In the genomic region with DNA sequence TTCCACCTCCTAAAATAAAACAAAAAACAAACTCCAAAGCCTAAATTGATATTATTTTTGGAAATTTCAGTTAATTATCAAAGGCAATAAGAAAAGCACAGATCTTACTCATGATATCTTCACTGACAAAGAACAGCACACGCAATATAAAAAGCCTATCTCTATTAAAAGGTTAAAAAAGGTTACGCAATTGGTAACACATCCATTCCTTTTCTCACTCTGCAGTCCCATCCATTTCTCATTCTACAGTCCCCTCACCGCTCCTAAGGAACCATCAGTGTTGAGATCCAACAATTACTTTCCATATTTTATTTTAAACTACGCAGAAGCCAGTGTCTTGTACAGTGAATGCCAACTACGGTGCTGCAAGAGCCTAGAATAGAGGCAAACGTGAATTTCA, we compare ENCODE assay signal across 7 cellular contexts. TPM values are rescaled to one million over a fixed set of nuclear protein-coding genes. Genes with fewer than 3 reads are reported as not detected.
DNase-seq lines count a peak whose midpoint lies in the region; ATAC-seq and TF ChIP-seq lines count a peak whose summit lies in the region.

No MANE protein-coding gene starts in this region.

- H3K27me3 Mint-ChIP-seq in glutamatergic neuron (ENCODE audit: unreplicated experiment): no peaks in the 10 kb centered on the region

- no peak for DNase-seq in HCT116 (ENCODE audit: low read depth, low spot score)
- no peak for DNase-seq in glutamatergic neuron
- no peak for DNase-seq in stimulated activated effector memory CD8-positive, alpha-beta T cell treated with anti-CD3 and anti-CD28 coated beads, Interleukin-12 subunit alpha, Interleukin-12 subunit beta, amount 100 ng/mL, for 72 hours (ENCODE audit: low spot score in 2 of 2)
- no peak for DNase-seq in stimulated activated CD4-positive, alpha-beta T cell treated with anti-CD3 and anti-CD28 coated beads, Interleukin-15, amount 100 ng/mL, for 24 hours

- no peak for TF ChIP-seq POLR2A in HCT116 (IDR thresholded peaks at IDR 0.05; ENCODE audit: borderline replicate concordance, extremely low read depth, insufficient read depth, insufficient read length)

- intact Hi-C loops in HCT116 (cut with micrococcal nuclease): loop anchor here (5.0 kb wide), 1 partner anchor 610 kb away; a partner anchor contains a TSS

- ATAC-seq in HCT116 (no peak), GM19397 (IDR thresholded peaks at IDR 0.05; ENCODE audit: unreplicated experiment) (no peak), GM21526 (IDR thresholded peaks at IDR 0.05; ENCODE audit: low FRiP score, unreplicated experiment) (no peak)
- ATAC-seq in stimulated activated effector memory CD8-positive, alpha-beta T cell treated with anti-CD3 and anti-CD28 coated beads, Interleukin-12 subunit alpha, Interleukin-12 subunit beta, amount 100 ng/mL, for 72 hours: no peak

- 0 out of 2 replicates have a peak, but pooled peaks cover 9% of the 10 kb centered on the region for H4K20me1 ChIP-seq in HCT116 (ENCODE audit: insufficient read depth)

- H3K9me3 Mint-ChIP-seq in glutamatergic neuron (ENCODE audit: unreplicated experiment): peaks cover 4% of the 10 kb centered on the region
- H3K9me3 Mint-ChIP-seq in stimulated activated effector memory CD8-positive, alpha-beta T cell treated with anti-CD3 and anti-CD28 coated beads, Interleukin-12 subunit alpha, Interleukin-12 subunit beta, amount 100 ng/mL, for 72 hours: no peaks in the 10 kb centered on the region

- no peaks in the 10 kb centered on the region for H3K36me3 Mint-ChIP-seq in glutamatergic neuron (ENCODE audit: unreplicated experiment)
- H3K36me3 Mint-ChIP-seq in stimulated activated effector memory CD8-positive, alpha-beta T cell treated with anti-CD3 and anti-CD28 coated beads, Interleukin-12 subunit alpha, Interleukin-12 subunit beta, amount 100 ng/mL, for 72 hours: peaks cover 73% of the 10 kb centered on the region

- H3K4me1 ChIP-seq in HCT116 (ENCODE audit: control insufficient read depth in 1 of 2, insufficient read depth in 2 of 2, low read length in 2 of 2): peaks cover 8 to 17% of the 10 kb centered on the region in 2 experiments

- TF ChIP-seq CTCF in HCT116 (IDR thresholded peaks at IDR 0.05 in 2 of 3, conservative IDR thresholded peaks at IDR 0.05 in 1 of 3; ENCODE audit: borderline replicate concordance in 1 of 3, insufficient read depth in 1 of 3, low read depth in 2 of 3, low read length in 2 of 3): no peak
- TF ChIP-seq CTCF in WI38 (IDR thresholded peaks at IDR 0.05; ENCODE audit: low read depth, low read length): no peak
- TF ChIP-seq CTCF in glutamatergic neuron (IDR thresholded peaks at IDR 0.05; ENCODE audit: partially characterized antibody, unreplicated experiment): no peak

- H3K4me1 Mint-ChIP-seq in glutamatergic neuron (ENCODE audit: low read depth, unreplicated experiment): peaks cover 13% of the 10 kb centered on the region
- peaks cover 21% of the 10 kb centered on the region for H3K4me1 Mint-ChIP-seq in stimulated activated effector memory CD8-positive, alpha-beta T cell treated with anti-CD3 and anti-CD28 coated beads, Interleukin-12 subunit alpha, Interleukin-12 subunit beta, amount 100 ng/mL, for 72 hours

- TF ChIP-seq RAD21 in HCT116 (IDR thresholded peaks at IDR 0.05; ENCODE audit: low read depth): no peak

- no peak overlapping the region for H3K27ac ChIP-seq in HCT116 (ENCODE audit: low read depth, low read length)

- H3K36me3 ChIP-seq in HCT116 (ENCODE audit: control insufficient read depth in 1 of 2, insufficient read depth in 2 of 2, low read length in 2 of 2): peaks cover 16 to 26% of the 10 kb centered on the region in 2 experiments; a peak in 3 of 4 replicates

- no peaks in the 10 kb centered on the region for H3K9me3 ChIP-seq in HCT116 (ENCODE audit: control insufficient read depth in 1 of 2, insufficient read depth in 1 of 2, low read depth in 1 of 2, low read length in 2 of 2)

- H3K79me2 ChIP-seq in HCT116 (ENCODE audit: insufficient read depth, low read length): peaks cover 74% of the 10 kb centered on the region

- peak overlapping the region; percentile 97 for H3K4me3 Mint-ChIP-seq in glutamatergic neuron (ENCODE audit: unreplicated experiment)
- H3K4me3 Mint-ChIP-seq in stimulated activated effector memory CD8-positive, alpha-beta T cell treated with anti-CD3 and anti-CD28 coated beads, Interleukin-12 subunit alpha, Interleukin-12 subunit beta, amount 100 ng/mL, for 72 hours: peak overlapping the region; percentile 90

- H3K27ac Mint-ChIP-seq in glutamatergic neuron (ENCODE audit: unreplicated experiment): no peak overlapping the region
- peak overlapping the region; percentile 99 for H3K27ac Mint-ChIP-seq in stimulated activated effector memory CD8-positive, alpha-beta T cell treated with anti-CD3 and anti-CD28 coated beads, Interleukin-12 subunit alpha, Interleukin-12 subunit beta, amount 100 ng/mL, for 72 hours

- H3K9me2 ChIP-seq in HCT116 (ENCODE audit: insufficient read depth): no peaks in the 10 kb centered on the region

- H3K27me3 ChIP-seq in HCT116 (ENCODE audit: insufficient read depth, low read length): no peaks in the 10 kb centered on the region

- no peak overlapping the region for H2AFZ ChIP-seq in HCT116 (ENCODE audit: low read depth, low read length, poor library complexity, severe bottlenecking)

- POLR2A ChIA-PET in HCT116 (lab: Charles Lee): interaction anchor here (0.9 kb wide), 1 partner anchor 608 kb away, joined by 3 read pairs; no protein-coding TSS in a partner anchor

- H3K4me2 ChIP-seq in HCT116 (ENCODE audit: low read length): peak overlapping the region; percentile 82

- H3K9ac ChIP-seq in HCT116 (ENCODE audit: low read length): peak overlapping the region; percentile 72

- CTCF ChIA-PET in HCT116 (lab: Charles Lee): no interaction called here

- RAD21 ChIA-PET in HCT116 (lab: Charles Lee; ENCODE audit: low non-redundant PET in 1 of 2, low total read pairs in 2 of 2, uncharacterized antibody in 2 of 2, unreplicated experiment in 2 of 2): no interaction called here

- BruUV-seq in HCT116 (replicated peaks; lab: Mats Ljungman, UMichigan): no TSS peak

- peak overlapping the region; percentile 90 to 95 for H3K4me3 ChIP-seq in HCT116 (replicated peaks in 1 of 2; ENCODE audit: low read depth in 1 of 2, low read length in 2 of 2)
- H3K4me3 ChIP-seq in WI38 (ENCODE audit: low read depth, low read length): peak overlapping the region; percentile 94

TF ChIP-seq in HCT116, 20 proteins besides CTCF, POLR2A, EP300 and RAD21:
- TF ChIP-seq CEBPB (IDR thresholded peaks at IDR 0.05; ENCODE audit: low read depth): no peak
- TF ChIP-seq, protein P1, sequence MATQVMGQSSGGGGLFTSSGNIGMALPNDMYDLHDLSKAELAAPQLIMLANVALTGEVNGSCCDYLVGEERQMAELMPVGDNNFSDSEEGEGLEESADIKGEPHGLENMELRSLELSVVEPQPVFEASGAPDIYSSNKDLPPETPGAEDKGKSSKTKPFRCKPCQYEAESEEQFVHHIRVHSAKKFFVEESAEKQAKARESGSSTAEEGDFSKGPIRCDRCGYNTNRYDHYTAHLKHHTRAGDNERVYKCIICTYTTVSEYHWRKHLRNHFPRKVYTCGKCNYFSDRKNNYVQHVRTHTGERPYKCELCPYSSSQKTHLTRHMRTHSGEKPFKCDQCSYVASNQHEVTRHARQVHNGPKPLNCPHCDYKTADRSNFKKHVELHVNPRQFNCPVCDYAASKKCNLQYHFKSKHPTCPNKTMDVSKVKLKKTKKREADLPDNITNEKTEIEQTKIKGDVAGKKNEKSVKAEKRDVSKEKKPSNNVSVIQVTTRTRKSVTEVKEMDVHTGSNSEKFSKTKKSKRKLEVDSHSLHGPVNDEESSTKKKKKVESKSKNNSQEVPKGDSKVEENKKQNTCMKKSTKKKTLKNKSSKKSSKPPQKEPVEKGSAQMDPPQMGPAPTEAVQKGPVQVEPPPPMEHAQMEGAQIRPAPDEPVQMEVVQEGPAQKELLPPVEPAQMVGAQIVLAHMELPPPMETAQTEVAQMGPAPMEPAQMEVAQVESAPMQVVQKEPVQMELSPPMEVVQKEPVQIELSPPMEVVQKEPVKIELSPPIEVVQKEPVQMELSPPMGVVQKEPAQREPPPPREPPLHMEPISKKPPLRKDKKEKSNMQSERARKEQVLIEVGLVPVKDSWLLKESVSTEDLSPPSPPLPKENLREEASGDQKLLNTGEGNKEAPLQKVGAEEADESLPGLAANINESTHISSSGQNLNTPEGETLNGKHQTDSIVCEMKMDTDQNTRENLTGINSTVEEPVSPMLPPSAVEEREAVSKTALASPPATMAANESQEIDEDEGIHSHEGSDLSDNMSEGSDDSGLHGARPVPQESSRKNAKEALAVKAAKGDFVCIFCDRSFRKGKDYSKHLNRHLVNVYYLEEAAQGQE (IDR thresholded peaks at IDR 0.05; ENCODE audit: low read depth): no peak
- TF ChIP-seq EZH2 (IDR thresholded peaks at IDR 0.05): no peak
- no peak for TF ChIP-seq SP1 (IDR thresholded peaks at IDR 0.05; ENCODE audit: low read depth)

RNA-seq across cellular contexts. Expression of a gene that starts 1.3 kb away (rescaled TPM):
- total RNA-seq in HCT116 (2021; ENCODE audit: unreplicated experiment) (147 TPM), glutamatergic neuron (ENCODE audit: unreplicated experiment) (103 TPM)
- polyA plus RNA-seq in HCT116 (2012): 179 and 221 TPM in 2 replicates
